8 cellular contexts compared by ENCODE assay signal in genomic region chr9:129111143-129111761, GRCh38. TPM values are rescaled to one million over a fixed set of nuclear protein-coding genes. Genes with fewer than 3 reads are reported as not detected.
DNase-seq lines count a peak whose midpoint lies in the region; ATAC-seq, FAIRE-seq and TF ChIP-seq lines count a peak whose summit lies in the region.

Gene PTPA, plus strand, starts transcription at chr9:129111415. Its CDS starts 186 bp downstream, at chr9:129111601.

- TF ChIP-seq EP300 in HepG2 (IDR thresholded peaks at IDR 0.05; ENCODE audit: low read depth in 2 of 2, low read length in 2 of 2) (no peak), HepG2 (CRISPR knock-in tag; IDR thresholded peaks at IDR 0.05; ENCODE audit: borderline replicate concordance) (no peak)

- peaks cover 52% of the 10 kb centered on the region for H3K4me1 ChIP-seq in HepG2 (ENCODE audit: insufficient read depth, low read length)

- H4K20me1 ChIP-seq in HepG2 (ENCODE audit: insufficient read depth, low read length) = 0 out of 2 replicates have a peak, but pooled peaks cover 5% of the 10 kb centered on the region

- H3K9me3 ChIP-seq in HepG2 (ENCODE audit: low read length) = no peaks in the 10 kb centered on the region

- no TSS peak for BruUV-seq in HepG2 (replicated peaks; lab: Mats Ljungman, UMichigan)

- DNase-seq in AG10803 (ENCODE audit: low read depth) (peak; percentile 85), NCI-H526 (lab: John Stamatoyannopoulos, UW) (peak; percentile 61 to 86), dedifferentiated amniotic fluid mesenchymal stem cell (ENCODE audit: extremely low spot score) (peak; percentile 79), HepG2 (ENCODE audit: low spot score) (peak; percentile 69)
- DNase-seq in activated CD4-positive, alpha-beta T cell treated with anti-CD3 and anti-CD28 coated beads, Interleukin-2, amount 50 U/mL, for 1 hour = peak; percentile 82
- peak; percentile 88 for DNase-seq in stimulated activated CD4-positive, alpha-beta T cell treated with anti-CD3 and anti-CD28 coated beads, Interleukin-4, amount 100 ng/mL, for 24 hours

- no peak for TF ChIP-seq CTCF in AG10803 (conservative IDR thresholded peaks at IDR 0.05; ENCODE audit: low read length)
- TF ChIP-seq CTCF in HepG2 (CRISPR knock-in tag; IDR thresholded peaks at IDR 0.05) = no peak

- H2AFZ ChIP-seq in HepG2 (ENCODE audit: low read length) = peak within 1 kb of the TSS; percentile 89

- ATAC-seq in HG03354 (IDR thresholded peaks at IDR 0.05; ENCODE audit: poor library complexity, severe bottlenecking, unreplicated experiment) (peak; percentile 85), HepG2 (peak; percentile 83)

- TF ChIP-seq RAD21 in HepG2 (CRISPR knock-in tag; IDR thresholded peaks at IDR 0.05) = peak; percentile 33; the same call in 1 of the 2 replicates

- CTCF ChIA-PET in HepG2 (lab: Yijun Ruan, JAX; ENCODE audit: low intra/inter-chr PET ratio, low total read pairs) = no interaction called here

- intact Hi-C loops in HepG2 (cut with micrococcal nuclease; ENCODE audit: unreplicated experiment) = no loop called here

- FAIRE-seq in HepG2 (lab: Jason Lieb, UNC) = no peak

- H3K27me3 ChIP-seq in HepG2 (ENCODE audit: control insufficient read depth in 1 of 2, insufficient read depth in 2 of 2, low read length in 2 of 2) = no peaks in the 10 kb centered on the region; a peak in 1 of 5 replicates

- 2% methylated on average over 23 of the region's 66 CpGs for WGBS in HepG2 (ENCODE audit: low lambda C conversion rate)

- H3K36me3 ChIP-seq in HepG2 (replicated peaks in 1 of 2; ENCODE audit: control insufficient read depth in 1 of 2, insufficient read depth in 2 of 2, low read length in 2 of 2) = peaks cover 0 to 4% of the 10 kb centered on the region in 2 experiments; a peak in 1 of 5 replicates

- peak within 1 kb of the TSS; percentile 100 for H3K4me2 ChIP-seq in HepG2 (ENCODE audit: low read depth, low read length)

- H3K4me3 ChIP-seq in AG10803 (ENCODE audit: low read length) (peak within 1 kb of the TSS; percentile 85), HepG2 (replicated peaks in 1 of 3; ENCODE audit: insufficient read depth in 1 of 3, low read depth in 2 of 3, low read length in 3 of 3) (peak within 1 kb of the TSS; percentile 87 to 98 (median 98))

- peak within 1 kb of the TSS; percentile 97 for H3K27ac ChIP-seq in HepG2 (ENCODE audit: extremely low read length, insufficient read depth, low read length)

- in situ Hi-C loops in HepG2 (cut with HindIII; ENCODE audit: extremely low pct_ligation_motif_present, low pct_unique_long_range_greater_than_20kb) = no loop called here

- peak within 1 kb of the TSS; percentile 88 for H3K9ac ChIP-seq in HepG2 (ENCODE audit: insufficient read depth, low read depth, low read length)

- H3K79me2 ChIP-seq in HepG2 (ENCODE audit: insufficient read depth, low read length) = peaks cover 37% of the 10 kb centered on the region

- POLR2A ChIA-PET in HepG2 (lab: Yijun Ruan, JAX) = interaction anchor here (1.2 to 3.6 kb wide), 8 partner anchors 13 to 83 kb away, joined by 3 to 18 read pairs (median 5); partner anchors contain the start of genes DOLPP1, MIGA2 and SH3GLB2

- TF ChIP-seq POLR2A in GM19099 (IDR thresholded peaks at IDR 0.05; ENCODE audit: extremely low read depth, insufficient read length, low read depth) (peak; percentile 54), HepG2 (IDR thresholded peaks at IDR 0.05; ENCODE audit: insufficient read depth in 1 of 2, low read depth in 2 of 2, low read length in 2 of 2) (no peak)

TF ChIP-seq in HepG2, 621 proteins besides CTCF, POLR2A, EP300 and RAD21 (continues in another document):
- TF ChIP-seq THAP9 (CRISPR knock-in tag; IDR thresholded peaks at IDR 0.05; ENCODE audit: borderline replicate concordance) (peak; percentile 88; the same call in 1 of the 2 replicates), KDM2A (CRISPR knock-in tag; IDR thresholded peaks at IDR 0.05; ENCODE audit: borderline replicate concordance, low read depth) (peak; percentile 29; the same call in 1 of the 2 replicates), ZNF446 (CRISPR knock-in tag; IDR thresholded peaks at IDR 0.05) (peak; percentile 27; the same call in 1 of the 2 replicates), ZNF335 (CRISPR knock-in tag; IDR thresholded peaks at IDR 0.05) (peak; percentile 26; the same call in 1 of the 2 replicates), BCL3 (CRISPR knock-in tag; IDR thresholded peaks at IDR 0.05) (0 out of 2 replicates have a peak, but pooled peaks have one; percentile 9), TRAFD1 (CRISPR knock-in tag; IDR thresholded peaks at IDR 0.05; ENCODE audit: borderline replicate concordance) (no peak), ZNF558 (CRISPR knock-in tag; IDR thresholded peaks at IDR 0.05; ENCODE audit: borderline replicate concordance) (0 out of 2 replicates have a peak, but pooled peaks have one; percentile 65), FOXJ3 (CRISPR knock-in tag; IDR thresholded peaks at IDR 0.05; ENCODE audit: borderline replicate concordance) (no peak), RBM39 (IDR thresholded peaks at IDR 0.05; ENCODE audit: low read depth, low read length, poor library complexity, severe bottlenecking) (peak; percentile 51), ETV5 (CRISPR knock-in tag; IDR thresholded peaks at IDR 0.05; ENCODE audit: borderline replicate concordance) (0 out of 2 replicates have a peak, but pooled peaks have one; percentile 17), ZNF615 (CRISPR knock-in tag; IDR thresholded peaks at IDR 0.05; ENCODE audit: borderline replicate concordance) (0 out of 2 replicates have a peak, but pooled peaks have one; percentile 21)

RNA-seq across cellular contexts. Expression of gene PTPA, which starts in this region (rescaled TPM):
- total RNA-seq in HepG2 (2016; rRNA removed; fragmentation: Illumina TruSeq; extraction: Trizol) = 105 and 109 TPM in 2 replicates
- total RNA-seq in HepG2 (2016; cell fraction: cytosol; rRNA removed; fragmentation: Illumina TruSeq; extraction: Trizol; ENCODE audit: low read depth) = 13.7 and 14.3 TPM in 2 replicates
- total RNA-seq in HepG2 (2016; cell fraction: insoluble cytoplasmic fraction; rRNA removed; fragmentation: Illumina TruSeq; extraction: Trizol) = 107 and 108 TPM in 2 replicates
- total RNA-seq in HepG2 (2016; cell fraction: membrane; rRNA removed; fragmentation: Illumina TruSeq; extraction: Trizol) = 42.5 and 49.9 TPM in 2 replicates
- 57.5 and 66.5 TPM in 2 replicates for total RNA-seq in HepG2 (2016; cell fraction: nucleus; rRNA removed; fragmentation: Illumina TruSeq; extraction: Trizol)
- polyA plus RNA-seq in HepG2 (2011; rRNA removed) = 79.3 and 86.0 TPM in 2 replicates
- polyA plus RNA-seq in HepG2 (2011; cell fraction: cytosol; rRNA removed) = 78.6 and 93.8 TPM in 2 replicates
- 64.7 and 73.4 TPM in 2 replicates for polyA plus RNA-seq in HepG2 (2011; cell fraction: nucleus; rRNA removed)
- 58.7 and 58.8 TPM in 2 replicates for polyA plus RNA-seq in HepG2 (2012)
- polyA plus RNA-seq in HepG2 (2016; cell fraction: cytosol; fragmentation: Illumina TruSeq; extraction: Trizol; ENCODE audit: low read depth) = 12.7 and 14.2 TPM in 2 replicates
- polyA plus RNA-seq in HepG2 (2016; cell fraction: insoluble cytoplasmic fraction; fragmentation: Illumina TruSeq; extraction: Trizol; ENCODE audit: low read depth) = 95.6 and 101 TPM in 2 replicates
- 35.2 and 36.7 TPM in 2 replicates for polyA plus RNA-seq in HepG2 (2016; cell fraction: membrane; fragmentation: Illumina TruSeq; extraction: Trizol; ENCODE audit: low read depth)
- polyA plus RNA-seq in HepG2 (2016; cell fraction: nucleus; fragmentation: Illumina TruSeq; extraction: Trizol; ENCODE audit: insufficient read depth, low read depth) = 80.4 and 88.7 TPM in 2 replicates
- polyA minus RNA-seq in HepG2 (2011; rRNA and poly(A)+ RNA removed; ENCODE audit: low replicate concordance) = 104 and 215 TPM in 2 replicates
- polyA minus RNA-seq in HepG2 (2011; cell fraction: cytosol; rRNA and poly(A)+ RNA removed) = 57.5 and 58.2 TPM in 2 replicates
- polyA minus RNA-seq in HepG2 (2011; cell fraction: nucleus; rRNA and poly(A)+ RNA removed) = 32.4 and 34.9 TPM in 2 replicates

Comparison
In these comparisons a context has a peak if more than half of its experiments do, and no peak if none do; other contexts are left out.
1. Peak in every context shown above with its lines: DNase-seq, ATAC-seq, H3K4me3 ChIP-seq and H3K27ac ChIP-seq.